1 cellular context compared by ENCODE assay signal in the genomic region with DNA sequence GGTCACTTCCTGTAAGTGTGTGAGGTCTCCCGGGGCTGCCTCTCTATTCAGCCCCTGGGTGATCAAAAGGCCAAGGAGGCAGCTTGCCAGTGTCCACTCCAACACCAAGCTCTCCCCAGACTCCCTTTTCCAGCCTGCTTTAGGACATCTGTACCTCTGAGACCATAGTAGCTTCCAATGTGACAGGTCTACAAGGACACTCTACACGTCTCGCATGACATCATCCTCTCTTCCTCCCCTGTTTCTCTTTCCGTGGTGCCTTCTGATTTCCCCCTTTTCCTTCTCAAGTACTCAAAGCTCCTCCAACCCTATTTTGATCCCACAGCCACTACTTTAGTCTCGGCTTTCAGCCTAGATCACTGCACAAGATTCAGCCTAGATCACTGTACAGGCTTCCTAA.
TF ChIP-seq lines count a peak whose summit lies in the region.

No MANE protein-coding gene starts in this region.

TF ChIP-seq in K562, 482 proteins besides CTCF, POLR2A, EP300 and RAD21 (continued from another document and continues in another):
- TF ChIP-seq UBTF (IDR thresholded peaks at IDR 0.05; ENCODE audit: borderline replicate concordance in 1 of 2, low read depth in 2 of 2, low read length in 2 of 2) (no peak), TCF15 (CRISPR knock-in tag; IDR thresholded peaks at IDR 0.05) (no peak), ZNF584 (CRISPR knock-in tag; IDR thresholded peaks at IDR 0.05; ENCODE audit: low read depth) (no peak), TBL1XR1 (IDR thresholded peaks at IDR 0.05; ENCODE audit: low read length in 2 of 2) (no peak), NCOR1 (IDR thresholded peaks at IDR 0.05) (no peak), ZBTB26 (CRISPR knock-in tag; IDR thresholded peaks at IDR 0.05) (peak; percentile 43; the same call in 1 of the 2 replicates), CHD7 (IDR thresholded peaks at IDR 0.05; ENCODE audit: low read depth, low read length) (no peak), HDAC1 (IDR thresholded peaks at IDR 0.05) (no peak), ZBTB5 (IDR thresholded peaks at IDR 0.05) (no peak), ZNF24 (IDR thresholded peaks at IDR 0.05) (no peak), SETDB1 (IDR thresholded peaks at IDR 0.05; ENCODE audit: low read length) (no peak), CXXC5 (CRISPR knock-in tag; IDR thresholded peaks at IDR 0.05) (no peak), ZBTB43 (CRISPR knock-in tag; IDR thresholded peaks at IDR 0.05) (no peak), SMC3 (conservative IDR thresholded peaks at IDR 0.05; ENCODE audit: insufficient read depth, low read depth, low read length) (no peak), ZNF3 (CRISPR knock-in tag; IDR thresholded peaks at IDR 0.05) (no peak), ETS2 (tag; IDR thresholded peaks at IDR 0.05; ENCODE audit: borderline replicate concordance, poor library complexity, severe bottlenecking) (no peak), GTF2E2 (tag; IDR thresholded peaks at IDR 0.05) (no peak)
- TF ChIP-seq, protein P1, sequence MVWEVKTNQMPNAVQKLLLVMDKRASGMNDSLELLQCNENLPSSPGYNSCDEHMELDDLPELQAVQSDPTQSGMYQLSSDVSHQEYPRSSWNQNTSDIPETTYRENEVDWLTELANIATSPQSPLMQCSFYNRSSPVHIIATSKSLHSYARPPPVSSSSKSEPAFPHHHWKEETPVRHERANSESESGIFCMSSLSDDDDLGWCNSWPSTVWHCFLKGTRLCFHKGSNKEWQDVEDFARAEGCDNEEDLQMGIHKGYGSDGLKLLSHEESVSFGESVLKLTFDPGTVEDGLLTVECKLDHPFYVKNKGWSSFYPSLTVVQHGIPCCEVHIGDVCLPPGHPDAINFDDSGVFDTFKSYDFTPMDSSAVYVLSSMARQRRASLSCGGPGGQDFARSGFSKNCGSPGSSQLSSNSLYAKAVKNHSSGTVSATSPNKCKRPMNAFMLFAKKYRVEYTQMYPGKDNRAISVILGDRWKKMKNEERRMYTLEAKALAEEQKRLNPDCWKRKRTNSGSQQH (CRISPR knock-in tag; IDR thresholded peaks at IDR 0.05), result peak; percentile 61; the same call in 1 of the 2 replicates
- TF ChIP-seq, protein P2, sequence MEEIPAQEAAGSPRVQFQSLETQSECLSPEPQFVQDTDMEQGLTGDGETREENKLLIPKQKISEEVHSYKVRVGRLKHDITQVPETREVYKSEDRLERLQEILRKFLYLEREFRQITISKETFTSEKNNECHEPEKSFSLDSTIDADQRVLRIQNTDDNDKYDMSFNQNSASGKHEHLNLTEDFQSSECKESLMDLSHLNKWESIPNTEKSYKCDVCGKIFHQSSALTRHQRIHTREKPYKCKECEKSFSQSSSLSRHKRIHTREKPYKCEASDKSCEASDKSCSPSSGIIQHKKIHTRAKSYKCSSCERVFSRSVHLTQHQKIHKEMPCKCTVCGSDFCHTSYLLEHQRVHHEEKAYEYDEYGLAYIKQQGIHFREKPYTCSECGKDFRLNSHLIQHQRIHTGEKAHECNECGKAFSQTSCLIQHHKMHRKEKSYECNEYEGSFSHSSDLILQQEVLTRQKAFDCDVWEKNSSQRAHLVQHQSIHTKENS (CRISPR knock-in tag; IDR thresholded peaks at IDR 0.05), result no peak
- TF ChIP-seq, protein P3, sequence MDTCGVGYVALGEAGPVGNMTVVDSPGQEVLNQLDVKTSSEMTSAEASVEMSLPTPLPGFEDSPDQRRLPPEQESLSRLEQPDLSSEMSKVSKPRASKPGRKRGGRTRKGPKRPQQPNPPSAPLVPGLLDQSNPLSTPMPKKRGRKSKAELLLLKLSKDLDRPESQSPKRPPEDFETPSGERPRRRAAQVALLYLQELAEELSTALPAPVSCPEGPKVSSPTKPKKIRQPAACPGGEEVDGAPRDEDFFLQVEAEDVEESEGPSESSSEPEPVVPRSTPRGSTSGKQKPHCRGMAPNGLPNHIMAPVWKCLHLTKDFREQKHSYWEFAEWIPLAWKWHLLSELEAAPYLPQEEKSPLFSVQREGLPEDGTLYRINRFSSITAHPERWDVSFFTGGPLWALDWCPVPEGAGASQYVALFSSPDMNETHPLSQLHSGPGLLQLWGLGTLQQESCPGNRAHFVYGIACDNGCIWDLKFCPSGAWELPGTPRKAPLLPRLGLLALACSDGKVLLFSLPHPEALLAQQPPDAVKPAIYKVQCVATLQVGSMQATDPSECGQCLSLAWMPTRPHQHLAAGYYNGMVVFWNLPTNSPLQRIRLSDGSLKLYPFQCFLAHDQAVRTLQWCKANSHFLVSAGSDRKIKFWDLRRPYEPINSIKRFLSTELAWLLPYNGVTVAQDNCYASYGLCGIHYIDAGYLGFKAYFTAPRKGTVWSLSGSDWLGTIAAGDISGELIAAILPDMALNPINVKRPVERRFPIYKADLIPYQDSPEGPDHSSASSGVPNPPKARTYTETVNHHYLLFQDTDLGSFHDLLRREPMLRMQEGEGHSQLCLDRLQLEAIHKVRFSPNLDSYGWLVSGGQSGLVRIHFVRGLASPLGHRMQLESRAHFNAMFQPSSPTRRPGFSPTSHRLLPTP (IDR thresholded peaks at IDR 0.05; ENCODE audit: borderline replicate concordance, extremely low read depth, insufficient read length), result no peak
- TF ChIP-seq, protein P4, sequence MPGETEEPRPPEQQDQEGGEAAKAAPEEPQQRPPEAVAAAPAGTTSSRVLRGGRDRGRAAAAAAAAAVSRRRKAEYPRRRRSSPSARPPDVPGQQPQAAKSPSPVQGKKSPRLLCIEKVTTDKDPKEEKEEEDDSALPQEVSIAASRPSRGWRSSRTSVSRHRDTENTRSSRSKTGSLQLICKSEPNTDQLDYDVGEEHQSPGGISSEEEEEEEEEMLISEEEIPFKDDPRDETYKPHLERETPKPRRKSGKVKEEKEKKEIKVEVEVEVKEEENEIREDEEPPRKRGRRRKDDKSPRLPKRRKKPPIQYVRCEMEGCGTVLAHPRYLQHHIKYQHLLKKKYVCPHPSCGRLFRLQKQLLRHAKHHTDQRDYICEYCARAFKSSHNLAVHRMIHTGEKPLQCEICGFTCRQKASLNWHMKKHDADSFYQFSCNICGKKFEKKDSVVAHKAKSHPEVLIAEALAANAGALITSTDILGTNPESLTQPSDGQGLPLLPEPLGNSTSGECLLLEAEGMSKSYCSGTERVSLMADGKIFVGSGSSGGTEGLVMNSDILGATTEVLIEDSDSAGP (CRISPR knock-in tag; IDR thresholded peaks at IDR 0.05), result no peak
